ENCODE assay signal across 19 cellular contexts in the genomic region with DNA sequence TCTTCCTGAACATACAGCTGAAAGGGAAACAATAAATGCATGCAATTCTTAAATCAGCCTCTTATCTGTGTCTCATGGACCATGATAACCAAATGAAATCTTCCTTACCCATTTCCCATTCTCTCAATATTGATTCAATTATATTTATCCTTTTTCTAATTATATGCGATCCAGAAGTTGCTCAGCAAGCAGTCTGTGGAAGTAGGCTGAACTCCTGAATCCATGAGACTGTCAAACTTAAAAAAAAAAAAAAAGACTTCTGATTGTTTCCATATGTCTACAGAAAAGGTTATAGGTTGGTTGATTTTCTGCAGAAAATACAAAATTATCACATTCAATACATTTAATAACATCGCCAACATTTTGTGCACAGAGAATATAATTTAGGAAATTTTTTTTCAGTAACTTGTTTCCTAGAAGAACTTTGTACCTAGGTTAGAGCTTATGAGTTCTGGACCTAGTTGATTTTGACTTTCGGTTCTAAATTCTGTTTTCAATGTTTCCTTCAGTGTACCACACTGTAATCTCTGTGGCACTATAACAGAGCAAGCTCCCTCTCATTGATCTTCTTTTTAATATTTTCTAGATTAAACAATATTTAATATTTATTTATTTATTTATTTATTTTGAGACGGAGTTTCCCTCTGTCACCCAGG. TPM values are rescaled to one million over a fixed set of nuclear protein-coding genes. Genes with fewer than 3 reads are reported as not detected.
"Had no signal": no experiment of that assay in that cellular context is flagged by ENCODE, and none has a peak within 500 bp of the region (broad histone marks: within the 10 kb centered on the region; RNA-seq: fewer than 3 reads in every experiment).

No MANE protein-coding gene starts in this region.

- ATAC-seq: activated CD8-positive, alpha-beta T cell treated with anti-CD3 and anti-CD28 coated beads for 36 hours; left colon; natural killer cell treated with Interleukin-12 subunit alpha and Interleukin-12 subunit beta and Interleukin-15 and Interleukin-18, amount 100 ng/mL, for 72 hours; sciatic nerve; upper lobe of right lung; WTC11 had no signal

- H3K27me3 ChIP-seq: colonic mucosa, esophagus muscularis mucosa, spleen, suprapubic skin, upper lobe of right lung had no signal

- H3K9me3 ChIP-seq: colonic mucosa, esophagus muscularis mucosa, prostate gland, suprapubic skin, upper lobe of right lung had no signal

- H3K36me3 ChIP-seq: colonic mucosa, prostate gland, spleen, suprapubic skin, upper lobe of right lung had no signal

- H3K27ac ChIP-seq: colonic mucosa, prostate gland, spleen, suprapubic skin, upper lobe of right lung had no signal

- H3K4me1 ChIP-seq: colonic mucosa, prostate gland, upper lobe of right lung had no signal

- DNase-seq: activated CD4-positive, alpha-beta T cell treated with anti-CD3 and anti-CD28 coated beads for 4 hours; activated CD8-positive, alpha-beta T cell treated with anti-CD3 and anti-CD28 coated beads for 36 hours; activated effector memory CD4-positive, alpha-beta T cell treated with anti-CD3 and anti-CD28 coated beads, Interleukin-2, amount 50 U/mL, for 16 hours; activated T-cell treated with anti-CD3 and anti-CD28 coated beads, Interleukin-2, amount 50 U/mL, for 48 hours; caudate nucleus; colonic mucosa; head of caudate nucleus; left colon; mesendoderm; nucleus accumbens; spleen; SW 1271; upper lobe of right lung had no signal

- H3K4me3 ChIP-seq: colonic mucosa, esophagus muscularis mucosa, prostate gland, spleen, suprapubic skin, upper lobe of right lung had no signal

RNA-seq across cellular contexts. Expression of a gene that starts 1.3 kb away (rescaled TPM):
- total RNA-seq: activated CD8-positive, alpha-beta T cell treated with anti-CD3 and anti-CD28 coated beads for 36 hours; WTC11 had no signal
